Comparison of ENCODE assay signal across 6 cellular contexts in the genomic region with DNA sequence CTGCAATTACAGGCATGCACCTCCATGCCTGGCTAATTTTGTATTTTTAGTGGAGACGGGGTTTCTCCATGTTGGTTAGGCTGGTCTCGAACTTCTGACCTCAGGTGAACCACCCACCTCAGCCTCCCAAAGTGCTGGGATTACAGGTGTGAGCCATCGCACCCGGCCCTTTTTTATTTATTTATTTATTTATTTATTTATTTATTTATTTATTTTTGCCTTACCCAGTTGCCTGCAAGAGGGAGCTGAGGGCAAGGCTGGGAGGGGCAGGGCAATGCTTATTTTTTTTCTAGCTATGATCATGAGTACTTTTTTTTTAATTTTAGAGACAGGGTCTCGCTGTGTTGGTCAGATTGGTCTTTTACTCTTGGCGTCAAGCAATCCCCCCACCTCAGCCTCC. TPM values are rescaled to one million over a fixed set of nuclear protein-coding genes. Genes with fewer than 3 reads are reported as not detected.
DNase-seq lines count a peak whose midpoint lies in the region; ATAC-seq, FAIRE-seq and TF ChIP-seq lines count a peak whose summit lies in the region.
"Not testable (repeated sequence)": the region's sequence is repeated elsewhere in the genome, so short reads cannot be mapped to it uniquely, and the experiment has no call there.
"Had no signal": no experiment of that assay in that cellular context is flagged by ENCODE, and none has a peak within 500 bp of the region (broad histone marks: within the 10 kb centered on the region; RNA-seq: fewer than 3 reads in every experiment).

No MANE protein-coding gene starts in this region.

- TF ChIP-seq RAD21 in A549 (conservative IDR thresholded peaks at IDR 0.05 in 1 of 2, IDR thresholded peaks at IDR 0.05 in 1 of 2), result not testable (repeated sequence)

- not testable (repeated sequence) for H3K4me3 ChIP-seq in A549; HEK293 (ENCODE audit: low read depth, low read length); sigmoid colon

- not testable (repeated sequence) for TF ChIP-seq CTCF in A549 (IDR thresholded peaks at IDR 0.05); HEK293 (tag by site-specific recombination; IDR thresholded peaks at IDR 0.05); sigmoid colon (IDR thresholded peaks at IDR 0.05)

- H3K36me3 ChIP-seq in HEK293 (ENCODE audit: control insufficient read depth in 2 of 2, insufficient read depth in 1 of 2, low read length in 2 of 2) (peaks cover 76 to 83% of the 10 kb centered on the region in 2 experiments), sigmoid colon (peaks cover 0 to 27% (median 0%) of the 10 kb centered on the region in 4 donors)

- not testable (repeated sequence) for ATAC-seq in A549, sciatic nerve

- H3K27ac ChIP-seq in A549; HEK293 (ENCODE audit: extremely low read depth, low read depth, low read length); sigmoid colon: not testable (repeated sequence)

- H3K27me3 ChIP-seq in sigmoid colon, result not testable (repeated sequence)

- H3K9me3 ChIP-seq in A549; HEK293 (ENCODE audit: control insufficient read depth, insufficient read depth, low read depth, low read length); sigmoid colon: not testable (repeated sequence)

- not testable (repeated sequence) for DNase-seq in A549 (ENCODE audit: low read depth in 1 of 2, low spot score in 1 of 2)
- DNase-seq in sciatic nerve (ENCODE audit: low spot score) (peak; percentile 0), sigmoid colon (peak; percentile 13)

- TF ChIP-seq EP300 in A549 (IDR thresholded peaks at IDR 0.05); sigmoid colon (IDR thresholded peaks at IDR 0.05): not testable (repeated sequence)

- H3K4me1 ChIP-seq in A549; HEK293 (ENCODE audit: control insufficient read depth, insufficient read depth, low read length); sigmoid colon: not testable (repeated sequence)

- POLR2A ChIA-PET in A549 (lab: Yijun Ruan, JAX), result not testable (repeated sequence)
- POLR2A ChIA-PET in HEK293 (lab: Yijun Ruan, JAX), result interaction anchor here (0.7 to 1.2 kb wide), 2 partner anchors 18 to 115 kb away, joined by 3 to 7 read pairs; a partner anchor contains a TSS

- H3K4me2 ChIP-seq in A549, result not testable (repeated sequence)

- CTCF ChIA-PET in A549 (lab: Yijun Ruan, JAX), result interaction anchor here (1.8 kb wide), 1 partner anchor 9 kb away, joined by 5 read pairs; no protein-coding TSS in a partner anchor
- CTCF ChIA-PET in HEK293 (lab: Yijun Ruan, JAX), result interaction anchor here (0.7 to 1.5 kb wide), 3 partner anchors 9 to 218 kb away, joined by 3 read pairs; no protein-coding TSS in a partner anchor

- not testable (repeated sequence) for FAIRE-seq in A549 (lab: Jason Lieb, UNC)

- WGBS in A549 (ENCODE audit: missing lambda C conversion rate), result 89% methylated on average over 6 of the region's 6 CpGs
- WGBS in sigmoid colon, 2 donors, result 98% methylated on average over 6 of the region's 6 CpGs

- intact Hi-C loops in sciatic nerve (cut with DNase I); sigmoid colon (cut with DNase I): not testable (repeated sequence)

- not testable (repeated sequence) for TF ChIP-seq POLR2A in A549 (IDR thresholded peaks at IDR 0.05; ENCODE audit: low read length); sigmoid colon (IDR thresholded peaks at IDR 0.05)

TF ChIP-seq in A549, 52 proteins besides CTCF, POLR2A, EP300 and RAD21:
- TF ChIP-seq ZC3H11A (IDR thresholded peaks at IDR 0.05), result peak; percentile 72
TF ChIP-seq in A549: peak in this region for 1; not testable (repeated sequence) for 51.

TF ChIP-seq in HEK293, 187 proteins besides CTCF, POLR2A, EP300 and RAD21 (continues in another document):
- TF ChIP-seq, protein P1, sequence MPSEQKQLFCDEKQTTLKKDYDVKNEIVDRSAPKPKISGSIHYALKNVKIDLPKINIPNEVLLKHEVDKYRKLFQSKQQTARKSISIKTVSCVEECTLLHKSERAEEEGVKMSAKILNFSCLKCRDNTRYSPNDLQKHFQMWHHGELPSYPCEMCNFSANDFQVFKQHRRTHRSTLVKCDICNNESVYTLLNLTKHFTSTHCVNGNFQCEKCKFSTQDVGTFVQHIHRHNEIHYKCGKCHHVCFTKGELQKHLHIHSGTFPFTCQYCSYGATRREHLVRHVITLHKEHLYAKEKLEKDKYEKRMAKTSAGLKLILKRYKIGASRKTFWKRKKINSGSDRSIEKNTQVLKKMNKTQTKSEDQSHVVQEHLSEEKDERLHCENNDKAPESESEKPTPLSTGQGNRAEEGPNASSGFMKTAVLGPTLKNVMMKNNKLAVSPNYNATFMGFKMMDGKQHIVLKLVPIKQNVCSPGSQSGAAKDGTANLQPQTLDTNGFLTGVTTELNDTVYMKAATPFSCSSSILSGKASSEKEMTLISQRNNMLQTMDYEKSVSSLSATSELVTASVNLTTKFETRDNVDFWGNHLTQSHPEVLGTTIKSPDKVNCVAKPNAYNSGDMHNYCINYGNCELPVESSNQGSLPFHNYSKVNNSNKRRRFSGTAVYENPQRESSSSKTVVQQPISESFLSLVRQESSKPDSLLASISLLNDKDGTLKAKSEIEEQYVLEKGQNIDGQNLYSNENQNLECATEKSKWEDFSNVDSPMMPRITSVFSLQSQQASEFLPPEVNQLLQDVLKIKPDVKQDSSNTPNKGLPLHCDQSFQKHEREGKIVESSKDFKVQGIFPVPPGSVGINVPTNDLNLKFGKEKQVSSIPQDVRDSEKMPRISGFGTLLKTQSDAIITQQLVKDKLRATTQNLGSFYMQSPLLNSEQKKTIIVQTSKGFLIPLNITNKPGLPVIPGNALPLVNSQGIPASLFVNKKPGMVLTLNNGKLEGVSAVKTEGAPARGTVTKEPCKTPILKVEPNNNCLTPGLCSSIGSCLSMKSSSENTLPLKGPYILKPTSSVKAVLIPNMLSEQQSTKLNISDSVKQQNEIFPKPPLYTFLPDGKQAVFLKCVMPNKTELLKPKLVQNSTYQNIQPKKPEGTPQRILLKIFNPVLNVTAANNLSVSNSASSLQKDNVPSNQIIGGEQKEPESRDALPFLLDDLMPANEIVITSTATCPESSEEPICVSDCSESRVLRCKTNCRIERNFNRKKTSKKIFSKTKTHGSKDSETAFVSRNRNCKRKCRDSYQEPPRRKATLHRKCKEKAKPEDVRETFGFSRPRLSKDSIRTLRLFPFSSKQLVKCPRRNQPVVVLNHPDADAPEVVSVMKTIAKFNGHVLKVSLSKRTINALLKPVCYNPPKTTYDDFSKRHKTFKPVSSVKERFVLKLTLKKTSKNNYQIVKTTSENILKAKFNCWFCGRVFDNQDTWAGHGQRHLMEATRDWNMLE (tag by site-specific recombination; conservative IDR thresholded peaks at IDR 0.05; ENCODE audit: low read depth), result peak; percentile 88
- TF ChIP-seq ZNF433 (tag by site-specific recombination; IDR thresholded peaks at IDR 0.05; ENCODE audit: low read depth) (peak; percentile 57; the same call in 1 of the 2 replicates), ZNF140 (tag by site-specific recombination; IDR thresholded peaks at IDR 0.05) (peak; percentile 71; the same call in 1 of the 2 replicates), ZNF654 (tag by site-specific recombination; IDR thresholded peaks at IDR 0.05; ENCODE audit: low read depth) (peak; percentile 56), ZNF404 (tag by site-specific recombination; IDR thresholded peaks at IDR 0.05) (0 out of 2 replicates have a peak, but pooled peaks have one; percentile 30), ZNF266 (tag by site-specific recombination; IDR thresholded peaks at IDR 0.05; ENCODE audit: low read depth) (0 out of 2 replicates have a peak, but pooled peaks have one; percentile 24), ZNF394 (tag by site-specific recombination; IDR thresholded peaks at IDR 0.05; ENCODE audit: borderline replicate concordance) (peak; percentile 97), ZNF292 (tag by site-specific recombination; IDR thresholded peaks at IDR 0.05; ENCODE audit: borderline replicate concordance, low read depth) (0 out of 2 replicates have a peak, but pooled peaks have one; percentile 57), ZBTB21 (tag by site-specific recombination; IDR thresholded peaks at IDR 0.05) (0 out of 2 replicates have a peak, but pooled peaks have one; percentile 52), ZNF426 (tag by site-specific recombination; IDR thresholded peaks at IDR 0.05) (peak; percentile 84)

RNA-seq across cellular contexts. Expression of a gene that starts 17.7 kb away (rescaled TPM):
- polyA plus RNA-seq in A549 (2011; rRNA removed) (16.5 and 16.9 TPM in 2 replicates), A549 (2017; fragmentation: RNase III; extraction: RNeasy Plus Mini Kit Qiagen cat#74134 plus additional on column Dnase treatment) (27.5 to 32.3 TPM (median 30.1 TPM) in 3 replicates), sigmoid colon (1 to 10 TPM in 2 of 3 donors, under 1 TPM in 1; 0.60 to 7.8 (median 1.2) TPM)
- polyA plus RNA-seq in A549 (2012; cell fraction: cytosol; rRNA removed), result 26.0 and 32.2 TPM in 2 replicates
- polyA plus RNA-seq in A549 (2012; cell fraction: nucleus; rRNA removed), result 89.2 and 99.4 TPM in 2 replicates
- 18.9 and 19.3 TPM in 2 replicates for polyA minus RNA-seq in A549 (2011; rRNA and poly(A)+ RNA removed)
- total RNA-seq in sciatic nerve (10.3 TPM), sigmoid colon (1 to 10 TPM; 3.5 to 5.2 (median 4.8) TPM)

RNA-seq across cellular contexts. Expression of a gene that starts 32.7 kb away (rescaled TPM):
- polyA plus RNA-seq in A549 (2011; rRNA removed), result 0.75 and 0.79 TPM in 2 replicates
- polyA plus RNA-seq in A549 (2012; cell fraction: cytosol; rRNA removed), result 2.3 and 2.7 TPM in 2 replicates
- polyA plus RNA-seq in A549 (2012; cell fraction: nucleus; rRNA removed), result 14.4 and 15.1 TPM in 2 replicates
- polyA plus RNA-seq in A549 (2017; fragmentation: RNase III; extraction: RNeasy Plus Mini Kit Qiagen cat#74134 plus additional on column Dnase treatment), result 2.0 to 2.7 TPM (median 2.1 TPM) in 3 replicates
- 1.1 and 1.2 TPM in 2 replicates for polyA minus RNA-seq in A549 (2011; rRNA and poly(A)+ RNA removed)
- total RNA-seq in sciatic nerve, result 0.53 TPM
- total RNA-seq in sigmoid colon, result 1 to 10 TPM; 1.8 to 3.3 (median 3.2) TPM
- under 1 TPM in 2 of 3 donors, not detected in 1; under 0.01 to 0.61 TPM for polyA plus RNA-seq in sigmoid colon
- polyA plus RNA-seq: CD14-positive monocyte; CD8-positive, alpha-beta memory T cell had no signal

RNA-seq across cellular contexts. Expression of a gene that starts 36.5 kb away (rescaled TPM):
- 24.1 and 34.3 TPM in 2 replicates for polyA plus RNA-seq in A549 (2011; rRNA removed)
- 6.8 and 8.2 TPM in 2 replicates for polyA plus RNA-seq in A549 (2012; cell fraction: cytosol; rRNA removed)
- 2.7 and 5.3 TPM in 2 replicates for polyA plus RNA-seq in A549 (2012; cell fraction: nucleus; rRNA removed)
- polyA plus RNA-seq in A549 (2017; fragmentation: RNase III; extraction: RNeasy Plus Mini Kit Qiagen cat#74134 plus additional on column Dnase treatment), result 35.6 to 39.4 TPM (median 37.3 TPM) in 3 replicates
- 6.9 and 8.3 TPM in 2 replicates for polyA minus RNA-seq in A549 (2011; rRNA and poly(A)+ RNA removed)
- 18.9 TPM for total RNA-seq in sciatic nerve
- total RNA-seq in sigmoid colon, result 10 to 100 TPM; 14.3 to 20.8 (median 15.8) TPM
- polyA plus RNA-seq in sigmoid colon, result 10 to 100 TPM; 10.2 to 14.9 (median 14.3) TPM
